Comparison of ENCODE assay signal across 9 cellular contexts in genomic region chr7:26291699-26292538, GRCh38. TPM values are rescaled to one million over a fixed set of nuclear protein-coding genes. Genes with fewer than 3 reads are reported as not detected.
DNase-seq lines count a peak whose midpoint lies in the region; ATAC-seq, FAIRE-seq and TF ChIP-seq lines count a peak whose summit lies in the region.
"Had no signal": no experiment of that assay in that cellular context is flagged by ENCODE, and none has a peak within 500 bp of the region (broad histone marks: within the 10 kb centered on the region; RNA-seq: fewer than 3 reads in every experiment).

A gene with protein sequence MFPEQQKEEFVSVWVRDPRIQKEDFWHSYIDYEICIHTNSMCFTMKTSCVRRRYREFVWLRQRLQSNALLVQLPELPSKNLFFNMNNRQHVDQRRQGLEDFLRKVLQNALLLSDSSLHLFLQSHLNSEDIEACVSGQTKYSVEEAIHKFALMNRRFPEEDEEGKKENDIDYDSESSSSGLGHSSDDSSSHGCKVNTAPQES (plus strand): TSS chr7:26291862. CDS start chr7:26346443, 54,581 bp downstream.

- H3K36me3 Mint-ChIP-seq in activated CD4-positive, alpha-beta memory T cell treated with anti-CD3 and anti-CD28 coated beads, Interleukin-2, amount 10 ng/mL, durations not matched to agents 7 days and 5 days (ENCODE audit: low read depth): peaks cover 28% of the 10 kb centered on the region
- peaks cover 4% of the 10 kb centered on the region for H3K36me3 Mint-ChIP-seq in effector memory CD8-positive, alpha-beta T cell (ENCODE audit: insufficient read depth)

- peak within 1 kb of the TSS; percentile 90 for H3K27ac Mint-ChIP-seq in activated CD4-positive, alpha-beta memory T cell treated with anti-CD3 and anti-CD28 coated beads, Interleukin-2, amount 10 ng/mL, durations not matched to agents 7 days and 5 days
- peak within 1 kb of the TSS; percentile 94 to 98 for H3K27ac Mint-ChIP-seq in effector memory CD8-positive, alpha-beta T cell

- FAIRE-seq in A549 (lab: Jason Lieb, UNC): no peak
- FAIRE-seq: G401.6 had no signal

- 6% methylated on average over 34 of the region's 74 CpGs for WGBS in A549 (ENCODE audit: missing lambda C conversion rate)

- ATAC-seq in A549 (peak; percentile 93 to 95), GM18873 (IDR thresholded peaks at IDR 0.05; ENCODE audit: low FRiP score, unreplicated experiment) (peak; percentile 53), HG03139 (IDR thresholded peaks at IDR 0.05; ENCODE audit: unreplicated experiment) (peak; percentile 74)
- ATAC-seq in effector memory CD8-positive, alpha-beta T cell (replicated peaks): peak; percentile 69

- TF ChIP-seq RAD21 in A549 (conservative IDR thresholded peaks at IDR 0.05 in 1 of 2, IDR thresholded peaks at IDR 0.05 in 1 of 2): peak; percentile 31 to 38; a peak in 3 of 5 replicates

- peak; percentile 43 for TF ChIP-seq CTCF in A549 (IDR thresholded peaks at IDR 0.05)

- H3K9me3 Mint-ChIP-seq in activated CD4-positive, alpha-beta memory T cell treated with anti-CD3 and anti-CD28 coated beads, Interleukin-2, amount 10 ng/mL, durations not matched to agents 7 days and 5 days: no peaks in the 10 kb centered on the region
- H3K9me3 Mint-ChIP-seq in effector memory CD8-positive, alpha-beta T cell: no peaks in the 10 kb centered on the region

- H3K9me3 ChIP-seq in A549 (no peaks in the 10 kb centered on the region), mucosa of rectum (ENCODE audit: control insufficient read depth in 2 of 2, low read length in 2 of 2) (no peaks in the 10 kb centered on the region)

- peak; percentile 39 for TF ChIP-seq POLR2A in A549 (IDR thresholded peaks at IDR 0.05; ENCODE audit: low read length)

- peak within 1 kb of the TSS; percentile 77 for H3K4me2 ChIP-seq in A549

- no peaks in the 10 kb centered on the region for H3K36me3 ChIP-seq in mucosa of rectum (ENCODE audit: control insufficient read depth in 2 of 2, insufficient read depth in 2 of 2, low read length in 2 of 2)

- H3K27me3 ChIP-seq in mucosa of rectum (ENCODE audit: control insufficient read depth in 2 of 2, insufficient read depth in 2 of 2, low read length in 2 of 2): no peaks in the 10 kb centered on the region

- peak within 1 kb of the TSS; percentile 96 for H3K4me3 Mint-ChIP-seq in activated CD4-positive, alpha-beta memory T cell treated with anti-CD3 and anti-CD28 coated beads, Interleukin-2, amount 10 ng/mL, durations not matched to agents 7 days and 5 days
- peak within 1 kb of the TSS; percentile 97 to 98 for H3K4me3 Mint-ChIP-seq in effector memory CD8-positive, alpha-beta T cell

- CTCF ChIA-PET in A549 (lab: Yijun Ruan, JAX): interaction anchor here (0.8 to 1.7 kb wide), 9 partner anchors 10 to 395 kb away, joined by 3 to 7 read pairs (median 3); no protein-coding TSS in a partner anchor
- CTCF ChIA-PET in activated CD4-positive, alpha-beta memory T cell treated with anti-CD3 and anti-CD28 coated beads, Interleukin-2, amount 10 ng/mL, durations not matched to agents 7 days and 5 days (lab: Charles Lee): interaction anchor here (0.9 to 2.2 kb wide), 7 partner anchors 14 to 375 kb away, joined by 3 to 12 read pairs (median 4); partner anchors contain the start of gene HNRNPA2B1

- peak within 1 kb of the TSS; percentile 38 to 75 for H3K9ac ChIP-seq in mucosa of rectum (ENCODE audit: low read depth in 1 of 2, low read length in 2 of 2)

- H3K4me1 ChIP-seq in A549 (0 out of 3 replicates have a peak, but pooled peaks cover 4% of the 10 kb centered on the region), mucosa of rectum (ENCODE audit: control insufficient read depth in 2 of 2, insufficient read depth in 2 of 2, low read length in 2 of 2) (peaks cover 5 to 7% of the 10 kb centered on the region in 2 donors)

- POLR2A ChIA-PET in A549 (lab: Yijun Ruan, JAX): interaction anchor here (0.5 to 1.2 kb wide), 2 partner anchors 31 to 92 kb away, joined by 3 to 4 read pairs; partner anchors contain the start of gene HNRNPA2B1
- POLR2A ChIA-PET in activated CD4-positive, alpha-beta memory T cell treated with anti-CD3 and anti-CD28 coated beads, Interleukin-2, amount 10 ng/mL, durations not matched to agents 7 days and 5 days (lab: Charles Lee): interaction anchor here (0.7 to 5.4 kb wide), 12 partner anchors 11 to 140 kb away, joined by 3 to 96 read pairs (median 4); partner anchors contain the start of genes CBX3, HNRNPA2B1 and NFE2L3

- peaks cover 4% of the 10 kb centered on the region for H3K27me3 Mint-ChIP-seq in activated CD4-positive, alpha-beta memory T cell treated with anti-CD3 and anti-CD28 coated beads, Interleukin-2, amount 10 ng/mL, durations not matched to agents 7 days and 5 days
- H3K27me3 Mint-ChIP-seq in effector memory CD8-positive, alpha-beta T cell: no peaks in the 10 kb centered on the region

- peak; percentile 50 to 63 for DNase-seq in A549 (ENCODE audit: low read depth in 1 of 2, low spot score in 1 of 2)
- peak; percentile 47 for DNase-seq in NCI-H345 treated with DMSO at 0.1 percent for 48 hours (lab: John Stamatoyannopoulos, UW; ENCODE audit: unreplicated experiment)
- peak; percentile 78 for DNase-seq in activated CD4-positive, alpha-beta memory T cell treated with anti-CD3 and anti-CD28 coated beads, Interleukin-2, amount 10 ng/mL, durations not matched to agents 7 days and 5 days
- DNase-seq in effector memory CD8-positive, alpha-beta T cell: peak; percentile 59 to 70 (median 66)
- peak; percentile 79 for DNase-seq in stimulated activated CD8-positive, alpha-beta memory T cell treated with anti-CD3 and anti-CD28 coated beads, Interleukin-4, amount 100 ng/mL, for 48 hours

- H3K4me1 Mint-ChIP-seq in activated CD4-positive, alpha-beta memory T cell treated with anti-CD3 and anti-CD28 coated beads, Interleukin-2, amount 10 ng/mL, durations not matched to agents 7 days and 5 days: peaks cover 39% of the 10 kb centered on the region
- peaks cover 34 to 39% of the 10 kb centered on the region in 2 donors for H3K4me1 Mint-ChIP-seq in effector memory CD8-positive, alpha-beta T cell (ENCODE audit: low read depth in 2 of 2)

- peak within 1 kb of the TSS; percentile 70 to 91 for H3K27ac ChIP-seq in A549
- H3K27ac ChIP-seq in mucosa of rectum (ENCODE audit: low read depth in 2 of 2, low read length in 2 of 2): peak within 1 kb of the TSS in 1 of 2 donors; percentile 52

- peak within 1 kb of the TSS; percentile 64 for H3K4me3 ChIP-seq in A549
- peak within 1 kb of the TSS; percentile 74 for H3K4me3 ChIP-seq in mucosa of rectum (ENCODE audit: low read length in 2 of 2)

- TF ChIP-seq EP300 in A549 (IDR thresholded peaks at IDR 0.05): no peak

TF ChIP-seq in A549, 52 proteins besides CTCF, POLR2A, EP300 and RAD21:
- TF ChIP-seq USF2 (IDR thresholded peaks at IDR 0.05): no peak
- peak; percentile 49; the same call in 2 of the 3 replicates for TF ChIP-seq SMC3 (IDR thresholded peaks at IDR 0.05)
- TF ChIP-seq, protein P1, sequence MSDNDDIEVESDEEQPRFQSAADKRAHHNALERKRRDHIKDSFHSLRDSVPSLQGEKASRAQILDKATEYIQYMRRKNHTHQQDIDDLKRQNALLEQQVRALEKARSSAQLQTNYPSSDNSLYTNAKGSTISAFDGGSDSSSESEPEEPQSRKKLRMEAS (IDR thresholded peaks at IDR 0.05): peak; percentile 47; the same call in 1 of the 2 replicates

RNA-seq across cellular contexts. Expression of the gene that starts here (rescaled TPM):
- 10.1 and 12.6 TPM in 2 replicates for polyA plus RNA-seq in A549 (2011; rRNA removed)
- polyA plus RNA-seq in A549 (2012; cell fraction: cytosol; rRNA removed): 2.0 and 2.4 TPM in 2 replicates
- 0.54 and 0.70 TPM in 2 replicates for polyA plus RNA-seq in A549 (2012; cell fraction: nucleus; rRNA removed)
- 4.5 to 5.5 TPM (median 5.1 TPM) in 3 replicates for polyA plus RNA-seq in A549 (2017; fragmentation: RNase III; extraction: RNeasy Plus Mini Kit Qiagen cat#74134 plus additional on column Dnase treatment)
- polyA minus RNA-seq in A549 (2011; rRNA and poly(A)+ RNA removed): 1.7 and 1.9 TPM in 2 replicates
- 10 to 100 TPM; 42.4 to 45.7 TPM for total RNA-seq in activated CD4-positive, alpha-beta memory T cell treated with anti-CD3 and anti-CD28 coated beads, Interleukin-2, amount 10 ng/mL, durations not matched to agents 7 days and 5 days
